12 cellular contexts compared by ENCODE assay signal in the genomic region with DNA sequence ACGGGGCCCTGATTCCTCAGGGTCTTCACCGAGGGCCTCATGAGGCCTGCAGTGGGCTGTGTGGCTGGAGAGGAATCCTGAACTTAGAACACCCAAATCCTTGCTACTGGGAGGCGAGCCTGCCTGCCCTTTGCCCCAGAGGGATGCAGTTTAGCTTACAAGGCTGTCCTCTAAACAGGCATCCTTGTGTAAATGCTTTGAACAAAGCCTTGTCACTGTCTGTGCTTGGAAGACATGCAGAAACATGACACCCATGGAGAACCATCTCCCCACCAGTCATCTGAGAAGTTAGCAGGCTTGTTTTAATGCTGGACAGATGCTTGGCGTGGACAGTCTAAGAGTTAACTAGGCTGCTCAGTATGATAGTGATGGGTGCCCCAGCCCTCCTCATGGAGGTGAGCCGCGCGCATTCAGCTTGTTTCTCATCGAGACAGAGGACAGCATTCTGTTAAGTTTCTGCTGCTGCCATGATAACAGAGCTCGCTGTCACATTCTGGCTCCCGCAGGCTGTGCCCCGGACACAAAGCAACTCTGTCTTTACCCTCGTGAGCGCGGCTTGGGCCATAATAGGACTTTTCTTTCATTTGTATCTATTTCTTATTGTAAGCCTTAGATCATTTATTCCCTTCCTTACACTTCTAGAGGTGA. TPM values are rescaled to one million over a fixed set of nuclear protein-coding genes. Genes with fewer than 3 reads are reported as not detected.
DNase-seq lines count a peak whose midpoint lies in the region; TF ChIP-seq lines count a peak whose summit lies in the region.
"Had no signal": no experiment of that assay in that cellular context is flagged by ENCODE, and none has a peak within 500 bp of the region (broad histone marks: within the 10 kb centered on the region; RNA-seq: fewer than 3 reads in every experiment).

No MANE protein-coding gene starts in this region.

- no peaks in the 10 kb centered on the region for H3K27me3 ChIP-seq in dorsolateral prefrontal cortex
- no peaks in the 10 kb centered on the region for H3K27me3 ChIP-seq in skeletal muscle satellite cell (ENCODE audit: control insufficient read depth, insufficient read depth, low read length)

- H3K4me1 ChIP-seq in skeletal muscle satellite cell (ENCODE audit: control insufficient read depth, insufficient read depth, low read length): peaks cover 16% of the 10 kb centered on the region

- peak overlapping the region; percentile 71 for H3K4me2 ChIP-seq in skeletal muscle satellite cell (ENCODE audit: low read length)

- H3K9me3 ChIP-seq in skeletal muscle satellite cell (replicated peaks; ENCODE audit: low read length): no peaks in the 10 kb centered on the region

- DNase-seq in RPMI7951 (ENCODE audit: low read depth): peak; percentile 21
- DNase-seq in dorsolateral prefrontal cortex: peak in 9 of 10 donors; percentile 50 to 82 (median 69)
- DNase-seq in iris pigment epithelial cell (ENCODE audit: low read depth): peak; percentile 67
- DNase-seq in kidney tubule cell (ENCODE audit: low spot score): no peak
- DNase-seq in NCI-H2107 (lab: John Stamatoyannopoulos, UW): no peak
- DNase-seq in GOT3 (lab: John Stamatoyannopoulos, UW): no peak
- DNase-seq: left colon; NCI-H1436; stimulated activated CD4-positive, alpha-beta T cell treated with anti-CD3 and anti-CD28 coated beads, Interleukin-4, amount 100 ng/mL, for 4 hours; stimulated activated naive CD8-positive, alpha-beta T cell treated with anti-CD3 and anti-CD28 coated beads, Interleukin-15, amount 100 ng/mL, for 72 hours had no signal

- H3K4me3 ChIP-seq in dorsolateral prefrontal cortex (peak overlapping the region in 13 of 59 donors; percentile 1 to 42 (median 20)), skeletal muscle satellite cell (ENCODE audit: low read length) (no peak overlapping the region)

- peak in 1 of 56 donors; percentile 11 for TF ChIP-seq CTCF in dorsolateral prefrontal cortex (IDR thresholded peaks at IDR 0.05 in 54 of 56, conservative IDR thresholded peaks at IDR 0.05 in 2 of 56; ENCODE audit: low read depth in 1 of 56, partially characterized antibody in 56 of 56)

- H3K36me3 ChIP-seq in skeletal muscle satellite cell (ENCODE audit: insufficient read depth, low read length): peaks cover 43% of the 10 kb centered on the region

- H3K9ac ChIP-seq in skeletal muscle satellite cell (ENCODE audit: low read depth, low read length): peak overlapping the region; percentile 54

- intact Hi-C loops in dorsolateral prefrontal cortex (cut with DNase I): loop anchor here (2.0 to 5.0 kb wide), 3 partner anchors 41 to 96 kb away; a partner anchor contains a TSS

- H3K27ac ChIP-seq in dorsolateral prefrontal cortex: peak overlapping the region; percentile 83 to 100 (median 96)
- H3K27ac ChIP-seq: epithelial cell of prostate had no signal

RNA-seq across cellular contexts. Expression of a gene that starts 42.8 kb away (rescaled TPM):
- 91.8 and 102 TPM in 2 replicates for total RNA-seq in RPMI7951 (2014; rRNA removed; shearing (Covaris generic))
- total RNA-seq in dorsolateral prefrontal cortex: 10 to 100 TPM; 18.6 to 47.4 (median 29.0) TPM
- total RNA-seq in skeletal muscle satellite cell (2012; rRNA removed): 45.7 and 51.0 TPM in 2 replicates

Comparison
In these comparisons a context has a peak if more than half of its experiments do, and no peak if none do; other contexts are left out.
1. DNase-seq: peak in RPMI7951 (single experiment), dorsolateral prefrontal cortex (9 of 10) and iris pigment epithelial cell (single experiment); none in kidney tubule cell (single experiment), NCI-H2107 (single experiment) and GOT3 (single experiment).